Comparison of ENCODE assay signal across 12 cellular contexts in the genomic region with DNA sequence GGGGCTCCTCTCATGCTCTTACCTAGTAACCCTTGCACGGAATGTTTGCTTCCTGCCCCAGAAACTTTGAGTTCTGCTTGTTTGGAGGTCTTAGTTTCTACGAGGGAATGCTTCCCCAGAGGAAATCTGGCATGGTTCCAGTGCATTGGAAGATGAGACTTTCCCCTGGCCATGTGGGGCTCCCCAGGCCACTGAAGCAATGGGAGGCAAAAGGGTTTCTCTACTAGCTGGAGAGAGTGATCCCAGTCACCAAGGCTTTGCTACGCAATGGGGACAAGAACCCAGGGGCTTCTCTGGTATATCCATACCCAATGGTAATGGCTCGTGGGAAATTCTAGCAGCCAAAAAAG.
"Had no signal": no experiment of that assay in that cellular context is flagged by ENCODE, and none has a peak within 500 bp of the region (broad histone marks: within the 10 kb centered on the region; RNA-seq: fewer than 3 reads in every experiment).

No MANE protein-coding gene starts in this region.

- H3K27ac ChIP-seq: brain microvascular endothelial cell, epithelial cell of prostate, gastroesophageal sphincter, left ventricle myocardium inferior had no signal

- H3K27ac Mint-ChIP-seq: activated CD4-positive, alpha-beta memory T cell treated with anti-CD3 and anti-CD28 coated beads for 36 hours; activated naive CD4-positive, alpha-beta T cell treated with anti-CD3 and anti-CD28 coated beads for 36 hours; activated T-helper 17 cell treated with anti-CD3 and anti-CD28 coated beads, Interleukin-2, amount 50 U/mL, for 72 hours; dendritic cell treated with granulocyte-macrophage colony-stimulating factor and Interleukin-4, amounts not matched to agents 40 ng/mL and 50 ng/mL, for 4 days; effector memory CD8-positive, alpha-beta T cell had no signal

- H3K27me3 ChIP-seq: gastroesophageal sphincter had no signal

- H3K4me3 Mint-ChIP-seq: activated CD4-positive, alpha-beta memory T cell treated with anti-CD3 and anti-CD28 coated beads for 36 hours; activated naive CD4-positive, alpha-beta T cell treated with anti-CD3 and anti-CD28 coated beads for 36 hours; activated T-helper 17 cell treated with anti-CD3 and anti-CD28 coated beads, Interleukin-2, amount 50 U/mL, for 72 hours; dendritic cell treated with granulocyte-macrophage colony-stimulating factor and Interleukin-4, amounts not matched to agents 40 ng/mL and 50 ng/mL, for 4 days had no signal

- H3K9me3 Mint-ChIP-seq: activated CD4-positive, alpha-beta memory T cell treated with anti-CD3 and anti-CD28 coated beads for 36 hours; activated naive CD4-positive, alpha-beta T cell treated with anti-CD3 and anti-CD28 coated beads for 36 hours; activated T-helper 17 cell treated with anti-CD3 and anti-CD28 coated beads, Interleukin-2, amount 50 U/mL, for 72 hours; dendritic cell treated with granulocyte-macrophage colony-stimulating factor and Interleukin-4, amounts not matched to agents 40 ng/mL and 50 ng/mL, for 4 days; effector memory CD8-positive, alpha-beta T cell had no signal

- ATAC-seq: activated T-helper 17 cell treated with anti-CD3 and anti-CD28 coated beads, Interleukin-2, amount 50 U/mL, for 72 hours; gastroesophageal sphincter had no signal

- H3K4me1 Mint-ChIP-seq: activated T-helper 17 cell treated with anti-CD3 and anti-CD28 coated beads, Interleukin-2, amount 50 U/mL, for 72 hours had no signal

- H3K4me3 ChIP-seq: gastroesophageal sphincter, left ventricle myocardium inferior had no signal

- H3K9me3 ChIP-seq: gastroesophageal sphincter, left ventricle myocardium inferior had no signal

- DNase-seq: activated CD4-positive, alpha-beta T cell treated with anti-CD3 and anti-CD28 coated beads for 1 hour; activated CD8-positive, alpha-beta memory T cell treated with anti-CD3 and anti-CD28 coated beads, Interleukin-2, amount 50 U/mL, for 4 hours; brain microvascular endothelial cell; effector memory CD8-positive, alpha-beta T cell; left ventricle myocardium inferior; T-helper 9 cell had no signal

- H3K36me3 Mint-ChIP-seq: activated CD4-positive, alpha-beta memory T cell treated with anti-CD3 and anti-CD28 coated beads for 36 hours had no signal

- H3K36me3 ChIP-seq: brain microvascular endothelial cell, gastroesophageal sphincter, left ventricle myocardium inferior had no signal
